In genomic region chrX:154717824-154718223, GRCh38 we compare ENCODE assay signal across 1 cellular context.
TF ChIP-seq lines count a peak whose summit lies in the region.

No MANE protein-coding gene starts in this region.

TF ChIP-seq in HEK293, 187 proteins besides CTCF, POLR2A, EP300 and RAD21 (continued from another document):
- TF ChIP-seq, protein P1, sequence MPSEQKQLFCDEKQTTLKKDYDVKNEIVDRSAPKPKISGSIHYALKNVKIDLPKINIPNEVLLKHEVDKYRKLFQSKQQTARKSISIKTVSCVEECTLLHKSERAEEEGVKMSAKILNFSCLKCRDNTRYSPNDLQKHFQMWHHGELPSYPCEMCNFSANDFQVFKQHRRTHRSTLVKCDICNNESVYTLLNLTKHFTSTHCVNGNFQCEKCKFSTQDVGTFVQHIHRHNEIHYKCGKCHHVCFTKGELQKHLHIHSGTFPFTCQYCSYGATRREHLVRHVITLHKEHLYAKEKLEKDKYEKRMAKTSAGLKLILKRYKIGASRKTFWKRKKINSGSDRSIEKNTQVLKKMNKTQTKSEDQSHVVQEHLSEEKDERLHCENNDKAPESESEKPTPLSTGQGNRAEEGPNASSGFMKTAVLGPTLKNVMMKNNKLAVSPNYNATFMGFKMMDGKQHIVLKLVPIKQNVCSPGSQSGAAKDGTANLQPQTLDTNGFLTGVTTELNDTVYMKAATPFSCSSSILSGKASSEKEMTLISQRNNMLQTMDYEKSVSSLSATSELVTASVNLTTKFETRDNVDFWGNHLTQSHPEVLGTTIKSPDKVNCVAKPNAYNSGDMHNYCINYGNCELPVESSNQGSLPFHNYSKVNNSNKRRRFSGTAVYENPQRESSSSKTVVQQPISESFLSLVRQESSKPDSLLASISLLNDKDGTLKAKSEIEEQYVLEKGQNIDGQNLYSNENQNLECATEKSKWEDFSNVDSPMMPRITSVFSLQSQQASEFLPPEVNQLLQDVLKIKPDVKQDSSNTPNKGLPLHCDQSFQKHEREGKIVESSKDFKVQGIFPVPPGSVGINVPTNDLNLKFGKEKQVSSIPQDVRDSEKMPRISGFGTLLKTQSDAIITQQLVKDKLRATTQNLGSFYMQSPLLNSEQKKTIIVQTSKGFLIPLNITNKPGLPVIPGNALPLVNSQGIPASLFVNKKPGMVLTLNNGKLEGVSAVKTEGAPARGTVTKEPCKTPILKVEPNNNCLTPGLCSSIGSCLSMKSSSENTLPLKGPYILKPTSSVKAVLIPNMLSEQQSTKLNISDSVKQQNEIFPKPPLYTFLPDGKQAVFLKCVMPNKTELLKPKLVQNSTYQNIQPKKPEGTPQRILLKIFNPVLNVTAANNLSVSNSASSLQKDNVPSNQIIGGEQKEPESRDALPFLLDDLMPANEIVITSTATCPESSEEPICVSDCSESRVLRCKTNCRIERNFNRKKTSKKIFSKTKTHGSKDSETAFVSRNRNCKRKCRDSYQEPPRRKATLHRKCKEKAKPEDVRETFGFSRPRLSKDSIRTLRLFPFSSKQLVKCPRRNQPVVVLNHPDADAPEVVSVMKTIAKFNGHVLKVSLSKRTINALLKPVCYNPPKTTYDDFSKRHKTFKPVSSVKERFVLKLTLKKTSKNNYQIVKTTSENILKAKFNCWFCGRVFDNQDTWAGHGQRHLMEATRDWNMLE (tag by site-specific recombination; conservative IDR thresholded peaks at IDR 0.05; ENCODE audit: low read depth) = peak; percentile 68
- TF ChIP-seq, protein P2, sequence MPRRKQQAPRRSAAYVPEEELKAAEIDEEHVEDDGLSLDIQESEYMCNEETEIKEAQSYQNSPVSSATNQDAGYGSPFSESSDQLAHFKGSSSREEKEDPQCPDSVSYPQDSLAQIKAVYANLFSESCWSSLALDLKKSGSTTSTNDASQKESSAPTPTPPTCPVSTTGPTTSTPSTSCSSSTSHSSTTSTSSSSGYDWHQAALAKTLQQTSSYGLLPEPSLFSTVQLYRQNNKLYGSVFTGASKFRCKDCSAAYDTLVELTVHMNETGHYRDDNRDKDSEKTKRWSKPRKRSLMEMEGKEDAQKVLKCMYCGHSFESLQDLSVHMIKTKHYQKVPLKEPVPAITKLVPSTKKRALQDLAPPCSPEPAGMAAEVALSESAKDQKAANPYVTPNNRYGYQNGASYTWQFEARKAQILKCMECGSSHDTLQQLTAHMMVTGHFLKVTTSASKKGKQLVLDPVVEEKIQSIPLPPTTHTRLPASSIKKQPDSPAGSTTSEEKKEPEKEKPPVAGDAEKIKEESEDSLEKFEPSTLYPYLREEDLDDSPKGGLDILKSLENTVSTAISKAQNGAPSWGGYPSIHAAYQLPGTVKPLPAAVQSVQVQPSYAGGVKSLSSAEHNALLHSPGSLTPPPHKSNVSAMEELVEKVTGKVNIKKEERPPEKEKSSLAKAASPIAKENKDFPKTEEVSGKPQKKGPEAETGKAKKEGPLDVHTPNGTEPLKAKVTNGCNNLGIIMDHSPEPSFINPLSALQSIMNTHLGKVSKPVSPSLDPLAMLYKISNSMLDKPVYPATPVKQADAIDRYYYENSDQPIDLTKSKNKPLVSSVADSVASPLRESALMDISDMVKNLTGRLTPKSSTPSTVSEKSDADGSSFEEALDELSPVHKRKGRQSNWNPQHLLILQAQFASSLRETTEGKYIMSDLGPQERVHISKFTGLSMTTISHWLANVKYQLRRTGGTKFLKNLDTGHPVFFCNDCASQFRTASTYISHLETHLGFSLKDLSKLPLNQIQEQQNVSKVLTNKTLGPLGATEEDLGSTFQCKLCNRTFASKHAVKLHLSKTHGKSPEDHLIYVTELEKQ (tag by site-specific recombination; IDR thresholded peaks at IDR 0.05; ENCODE audit: borderline replicate concordance) = no peak
- TF ChIP-seq SP7 (tag by site-specific recombination; IDR thresholded peaks at IDR 0.05) = peak; percentile 58
- peak; percentile 42; the same call in 1 of the 2 replicates for TF ChIP-seq ZBTB17 (tag by site-specific recombination; IDR thresholded peaks at IDR 0.05)
- peak; percentile 62 for TF ChIP-seq OSR2 (tag by site-specific recombination; IDR thresholded peaks at IDR 0.05)
- TF ChIP-seq ZNF140 (tag by site-specific recombination; IDR thresholded peaks at IDR 0.05) = no peak
- TF ChIP-seq ZNF830 (tag by site-specific recombination; IDR thresholded peaks at IDR 0.05; ENCODE audit: low read depth) = no peak
- TF ChIP-seq ZNF837 (tag by site-specific recombination; IDR thresholded peaks at IDR 0.05) = no peak
- no peak for TF ChIP-seq ZBTB7A (tag by site-specific recombination; IDR thresholded peaks at IDR 0.05; ENCODE audit: low read depth)
- no peak for TF ChIP-seq ZNF791 (tag by site-specific recombination; IDR thresholded peaks at IDR 0.05)
- TF ChIP-seq KLF9 (tag by site-specific recombination; IDR thresholded peaks at IDR 0.05; ENCODE audit: low read depth) = no peak
